In the genomic region with DNA sequence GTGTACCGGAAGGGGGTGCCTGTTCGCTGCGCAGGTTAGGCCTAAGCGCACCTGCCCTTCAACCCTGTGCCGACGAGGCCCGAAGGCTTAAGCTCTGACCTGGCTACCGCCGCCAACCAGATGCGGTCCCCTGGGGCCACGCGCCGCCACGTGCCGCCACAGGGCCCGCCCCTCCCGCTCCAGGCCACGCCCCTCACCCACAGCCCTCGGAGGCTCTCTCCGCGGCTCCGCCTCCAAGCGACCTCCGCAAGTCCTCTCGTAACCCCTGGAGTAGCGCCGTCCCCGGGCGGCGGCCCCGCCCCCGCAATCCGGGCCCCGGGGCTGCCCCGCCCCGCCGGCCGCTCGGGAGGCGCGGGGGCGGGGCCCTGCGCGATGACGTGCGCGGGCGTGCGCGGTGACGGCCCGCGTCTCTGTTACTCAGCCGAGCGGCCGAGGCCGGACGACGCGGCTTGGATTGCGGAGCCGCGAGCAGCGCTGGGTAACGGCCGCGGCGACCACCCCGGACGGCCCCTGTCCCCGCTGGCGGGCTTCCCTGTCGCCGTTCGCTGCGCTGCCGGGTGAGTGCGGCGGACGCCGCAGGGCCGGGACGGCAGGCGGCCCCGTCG, we compare ENCODE assay signal across 1 cellular context.
TF ChIP-seq lines count a peak whose summit lies in the region.

A gene (plus strand): TSS at position 413 of the 605 bp plus-strand sequence. CDS start 94,984 bp downstream, outside the sequence.

TF ChIP-seq in HepG2, 621 proteins besides CTCF, POLR2A, EP300 and RAD21 (continued from another document and continues in another):
- TF ChIP-seq ZNF10 (CRISPR knock-in tag; IDR thresholded peaks at IDR 0.05; ENCODE audit: borderline replicate concordance, low read depth) (no peak), SRSF4 (IDR thresholded peaks at IDR 0.05; ENCODE audit: low read depth, low read length, poor library complexity, severe bottlenecking) (no peak), EED (CRISPR knock-in tag; IDR thresholded peaks at IDR 0.05) (peak; percentile 34; the same call in 1 of the 2 replicates), IRX3 (CRISPR knock-in tag; IDR thresholded peaks at IDR 0.05; ENCODE audit: borderline replicate concordance, low read depth) (peak; percentile 87), ZNF891 (CRISPR knock-in tag; IDR thresholded peaks at IDR 0.05) (peak; percentile 81), ZNF326 (CRISPR knock-in tag; IDR thresholded peaks at IDR 0.05; ENCODE audit: borderline replicate concordance) (no peak), NFIB (CRISPR knock-in tag; IDR thresholded peaks at IDR 0.05; ENCODE audit: borderline replicate concordance) (no peak), SRSF1 (optimal IDR thresholded peaks at IDR 0.05; ENCODE audit: low read depth, low read length) (no peak), TCF7 (IDR thresholded peaks at IDR 0.05; ENCODE audit: low read depth) (no peak), STAG1 (CRISPR knock-in tag; IDR thresholded peaks at IDR 0.05) (no peak), ZNF446 (CRISPR knock-in tag; IDR thresholded peaks at IDR 0.05) (peak; percentile 73; the same call in 1 of the 2 replicates), ZNF567 (CRISPR knock-in tag; IDR thresholded peaks at IDR 0.05; ENCODE audit: borderline replicate concordance) (no peak), TCF7L2 (IDR thresholded peaks at IDR 0.05; ENCODE audit: low read depth, low read length) (no peak), ZNF678 (CRISPR knock-in tag; IDR thresholded peaks at IDR 0.05) (peak; percentile 84; the same call in 1 of the 2 replicates), NFKBIZ (CRISPR knock-in tag; IDR thresholded peaks at IDR 0.05) (no peak), NR2C2 (CRISPR knock-in tag; IDR thresholded peaks at IDR 0.05; ENCODE audit: borderline replicate concordance) (peak; percentile 69), ZNF724P (CRISPR knock-in tag; IDR thresholded peaks at IDR 0.05; ENCODE audit: borderline replicate concordance) (peak; percentile 43; the same call in 1 of the 2 replicates), ZNF850 (CRISPR knock-in tag; conservative IDR thresholded peaks at IDR 0.05) (no peak), PAF1 (CRISPR knock-in tag; IDR thresholded peaks at IDR 0.05) (no peak), JUND (CRISPR knock-in tag; IDR thresholded peaks at IDR 0.05) (no peak), TMF1 (CRISPR knock-in tag; IDR thresholded peaks at IDR 0.05; ENCODE audit: low read depth) (peak; percentile 62), PHF20 (CRISPR knock-in tag; IDR thresholded peaks at IDR 0.05) (peak; percentile 62), HOXA9 (CRISPR knock-in tag; IDR thresholded peaks at IDR 0.05; ENCODE audit: borderline replicate concordance) (peak; percentile 81; the same call in 1 of the 2 replicates), KLF13 (CRISPR knock-in tag; IDR thresholded peaks at IDR 0.05) (peak; percentile 55; the same call in 1 of the 2 replicates), KDM6A (CRISPR knock-in tag; IDR thresholded peaks at IDR 0.05; ENCODE audit: low read depth) (no peak), JUNB (CRISPR knock-in tag; IDR thresholded peaks at IDR 0.05; ENCODE audit: borderline replicate concordance) (0 out of 2 replicates have a peak, but pooled peaks have one; percentile 60), MLLT10 (CRISPR knock-in tag; IDR thresholded peaks at IDR 0.05) (no peak)
- TF ChIP-seq, protein P1, sequence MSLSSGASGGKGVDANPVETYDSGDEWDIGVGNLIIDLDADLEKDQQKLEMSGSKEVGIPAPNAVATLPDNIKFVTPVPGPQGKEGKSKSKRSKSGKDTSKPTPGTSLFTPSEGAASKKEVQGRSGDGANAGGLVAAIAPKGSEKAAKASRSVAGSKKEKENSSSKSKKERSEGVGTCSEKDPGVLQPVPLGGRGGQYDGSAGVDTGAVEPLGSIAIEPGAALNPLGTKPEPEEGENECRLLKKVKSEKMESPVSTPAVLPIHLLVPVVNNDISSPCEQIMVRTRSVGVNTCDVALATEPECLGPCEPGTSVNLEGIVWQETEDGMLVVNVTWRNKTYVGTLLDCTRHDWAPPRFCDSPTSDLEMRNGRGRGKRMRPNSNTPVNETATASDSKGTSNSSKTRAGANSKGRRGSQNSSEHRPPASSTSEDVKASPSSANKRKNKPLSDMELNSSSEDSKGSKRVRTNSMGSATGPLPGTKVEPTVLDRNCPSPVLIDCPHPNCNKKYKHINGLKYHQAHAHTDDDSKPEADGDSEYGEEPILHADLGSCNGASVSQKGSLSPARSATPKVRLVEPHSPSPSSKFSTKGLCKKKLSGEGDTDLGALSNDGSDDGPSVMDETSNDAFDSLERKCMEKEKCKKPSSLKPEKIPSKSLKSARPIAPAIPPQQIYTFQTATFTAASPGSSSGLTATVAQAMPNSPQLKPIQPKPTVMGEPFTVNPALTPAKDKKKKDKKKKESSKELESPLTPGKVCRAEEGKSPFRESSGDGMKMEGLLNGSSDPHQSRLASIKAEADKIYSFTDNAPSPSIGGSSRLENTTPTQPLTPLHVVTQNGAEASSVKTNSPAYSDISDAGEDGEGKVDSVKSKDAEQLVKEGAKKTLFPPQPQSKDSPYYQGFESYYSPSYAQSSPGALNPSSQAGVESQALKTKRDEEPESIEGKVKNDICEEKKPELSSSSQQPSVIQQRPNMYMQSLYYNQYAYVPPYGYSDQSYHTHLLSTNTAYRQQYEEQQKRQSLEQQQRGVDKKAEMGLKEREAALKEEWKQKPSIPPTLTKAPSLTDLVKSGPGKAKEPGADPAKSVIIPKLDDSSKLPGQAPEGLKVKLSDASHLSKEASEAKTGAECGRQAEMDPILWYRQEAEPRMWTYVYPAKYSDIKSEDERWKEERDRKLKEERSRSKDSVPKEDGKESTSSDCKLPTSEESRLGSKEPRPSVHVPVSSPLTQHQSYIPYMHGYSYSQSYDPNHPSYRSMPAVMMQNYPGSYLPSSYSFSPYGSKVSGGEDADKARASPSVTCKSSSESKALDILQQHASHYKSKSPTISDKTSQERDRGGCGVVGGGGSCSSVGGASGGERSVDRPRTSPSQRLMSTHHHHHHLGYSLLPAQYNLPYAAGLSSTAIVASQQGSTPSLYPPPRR (CRISPR knock-in tag; IDR thresholded peaks at IDR 0.05; ENCODE audit: borderline replicate concordance): peak; percentile 63
- TF ChIP-seq, protein P2, sequence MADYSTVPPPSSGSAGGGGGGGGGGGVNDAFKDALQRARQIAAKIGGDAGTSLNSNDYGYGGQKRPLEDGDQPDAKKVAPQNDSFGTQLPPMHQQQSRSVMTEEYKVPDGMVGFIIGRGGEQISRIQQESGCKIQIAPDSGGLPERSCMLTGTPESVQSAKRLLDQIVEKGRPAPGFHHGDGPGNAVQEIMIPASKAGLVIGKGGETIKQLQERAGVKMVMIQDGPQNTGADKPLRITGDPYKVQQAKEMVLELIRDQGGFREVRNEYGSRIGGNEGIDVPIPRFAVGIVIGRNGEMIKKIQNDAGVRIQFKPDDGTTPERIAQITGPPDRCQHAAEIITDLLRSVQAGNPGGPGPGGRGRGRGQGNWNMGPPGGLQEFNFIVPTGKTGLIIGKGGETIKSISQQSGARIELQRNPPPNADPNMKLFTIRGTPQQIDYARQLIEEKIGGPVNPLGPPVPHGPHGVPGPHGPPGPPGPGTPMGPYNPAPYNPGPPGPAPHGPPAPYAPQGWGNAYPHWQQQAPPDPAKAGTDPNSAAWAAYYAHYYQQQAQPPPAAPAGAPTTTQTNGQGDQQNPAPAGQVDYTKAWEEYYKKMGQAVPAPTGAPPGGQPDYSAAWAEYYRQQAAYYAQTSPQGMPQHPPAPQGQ (CRISPR knock-in tag; IDR thresholded peaks at IDR 0.05; ENCODE audit: borderline replicate concordance): no peak
- TF ChIP-seq, protein P3, sequence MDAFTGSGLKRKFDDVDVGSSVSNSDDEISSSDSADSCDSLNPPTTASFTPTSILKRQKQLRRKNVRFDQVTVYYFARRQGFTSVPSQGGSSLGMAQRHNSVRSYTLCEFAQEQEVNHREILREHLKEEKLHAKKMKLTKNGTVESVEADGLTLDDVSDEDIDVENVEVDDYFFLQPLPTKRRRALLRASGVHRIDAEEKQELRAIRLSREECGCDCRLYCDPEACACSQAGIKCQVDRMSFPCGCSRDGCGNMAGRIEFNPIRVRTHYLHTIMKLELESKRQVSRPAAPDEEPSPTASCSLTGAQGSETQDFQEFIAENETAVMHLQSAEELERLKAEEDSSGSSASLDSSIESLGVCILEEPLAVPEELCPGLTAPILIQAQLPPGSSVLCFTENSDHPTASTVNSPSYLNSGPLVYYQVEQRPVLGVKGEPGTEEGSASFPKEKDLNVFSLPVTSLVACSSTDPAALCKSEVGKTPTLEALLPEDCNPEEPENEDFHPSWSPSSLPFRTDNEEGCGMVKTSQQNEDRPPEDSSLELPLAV (CRISPR knock-in tag; conservative IDR thresholded peaks at IDR 0.05; ENCODE audit: low read depth): peak; percentile 95
- TF ChIP-seq, protein P4, sequence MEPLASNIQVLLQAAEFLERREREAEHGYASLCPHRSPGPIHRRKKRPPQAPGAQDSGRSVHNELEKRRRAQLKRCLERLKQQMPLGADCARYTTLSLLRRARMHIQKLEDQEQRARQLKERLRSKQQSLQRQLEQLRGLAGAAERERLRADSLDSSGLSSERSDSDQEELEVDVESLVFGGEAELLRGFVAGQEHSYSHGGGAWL (CRISPR knock-in tag; IDR thresholded peaks at IDR 0.05): peak; percentile 79
- TF ChIP-seq, protein P5, sequence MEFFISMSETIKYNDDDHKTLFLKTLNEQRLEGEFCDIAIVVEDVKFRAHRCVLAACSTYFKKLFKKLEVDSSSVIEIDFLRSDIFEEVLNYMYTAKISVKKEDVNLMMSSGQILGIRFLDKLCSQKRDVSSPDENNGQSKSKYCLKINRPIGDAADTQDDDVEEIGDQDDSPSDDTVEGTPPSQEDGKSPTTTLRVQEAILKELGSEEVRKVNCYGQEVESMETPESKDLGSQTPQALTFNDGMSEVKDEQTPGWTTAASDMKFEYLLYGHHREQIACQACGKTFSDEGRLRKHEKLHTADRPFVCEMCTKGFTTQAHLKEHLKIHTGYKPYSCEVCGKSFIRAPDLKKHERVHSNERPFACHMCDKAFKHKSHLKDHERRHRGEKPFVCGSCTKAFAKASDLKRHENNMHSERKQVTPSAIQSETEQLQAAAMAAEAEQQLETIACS (CRISPR knock-in tag; IDR thresholded peaks at IDR 0.05): peak; percentile 4; the same call in 1 of the 2 replicates
- TF ChIP-seq, protein P6, sequence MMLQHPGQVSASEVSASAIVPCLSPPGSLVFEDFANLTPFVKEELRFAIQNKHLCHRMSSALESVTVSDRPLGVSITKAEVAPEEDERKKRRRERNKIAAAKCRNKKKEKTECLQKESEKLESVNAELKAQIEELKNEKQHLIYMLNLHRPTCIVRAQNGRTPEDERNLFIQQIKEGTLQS (CRISPR knock-in tag; IDR thresholded peaks at IDR 0.05): 0 out of 2 replicates have a peak, but pooled peaks have one; percentile 33
- TF ChIP-seq, protein P7, sequence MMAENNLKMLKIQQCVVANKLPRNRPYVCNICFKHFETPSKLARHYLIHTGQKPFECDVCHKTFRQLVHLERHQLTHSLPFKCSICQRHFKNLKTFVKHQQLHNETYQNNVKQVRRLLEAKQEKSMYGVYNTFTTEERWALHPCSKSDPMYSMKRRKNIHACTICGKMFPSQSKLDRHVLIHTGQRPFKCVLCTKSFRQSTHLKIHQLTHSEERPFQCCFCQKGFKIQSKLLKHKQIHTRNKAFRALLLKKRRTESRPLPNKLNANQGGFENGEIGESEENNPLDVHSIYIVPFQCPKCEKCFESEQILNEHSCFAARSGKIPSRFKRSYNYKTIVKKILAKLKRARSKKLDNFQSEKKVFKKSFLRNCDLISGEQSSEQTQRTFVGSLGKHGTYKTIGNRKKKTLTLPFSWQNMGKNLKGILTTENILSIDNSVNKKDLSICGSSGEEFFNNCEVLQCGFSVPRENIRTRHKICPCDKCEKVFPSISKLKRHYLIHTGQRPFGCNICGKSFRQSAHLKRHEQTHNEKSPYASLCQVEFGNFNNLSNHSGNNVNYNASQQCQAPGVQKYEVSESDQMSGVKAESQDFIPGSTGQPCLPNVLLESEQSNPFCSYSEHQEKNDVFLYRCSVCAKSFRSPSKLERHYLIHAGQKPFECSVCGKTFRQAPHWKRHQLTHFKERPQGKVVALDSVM (CRISPR knock-in tag; IDR thresholded peaks at IDR 0.05): no peak
- TF ChIP-seq, protein P8, sequence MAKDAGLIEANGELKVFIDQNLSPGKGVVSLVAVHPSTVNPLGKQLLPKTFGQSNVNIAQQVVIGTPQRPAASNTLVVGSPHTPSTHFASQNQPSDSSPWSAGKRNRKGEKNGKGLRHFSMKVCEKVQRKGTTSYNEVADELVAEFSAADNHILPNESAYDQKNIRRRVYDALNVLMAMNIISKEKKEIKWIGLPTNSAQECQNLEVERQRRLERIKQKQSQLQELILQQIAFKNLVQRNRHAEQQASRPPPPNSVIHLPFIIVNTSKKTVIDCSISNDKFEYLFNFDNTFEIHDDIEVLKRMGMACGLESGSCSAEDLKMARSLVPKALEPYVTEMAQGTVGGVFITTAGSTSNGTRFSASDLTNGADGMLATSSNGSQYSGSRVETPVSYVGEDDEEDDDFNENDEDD (CRISPR knock-in tag; IDR thresholded peaks at IDR 0.05; ENCODE audit: borderline replicate concordance): peak; percentile 91; the same call in 1 of the 2 replicates
